ENCODE assay signal across 9 cellular contexts in genomic region chr3:187040637-187041361, GRCh38.
A peak's percentile ranks its signal among the peaks of the same experiment; 100 is the strongest.
DNase-seq lines count a peak whose midpoint lies in the region; ATAC-seq, FAIRE-seq and TF ChIP-seq lines count a peak whose summit lies in the region.
"Had no signal": no experiment of that assay in that cellular context is flagged by ENCODE, and none has a peak within 500 bp of the region (broad histone marks: within the 10 kb centered on the region; RNA-seq: fewer than 3 reads in every experiment).

No MANE protein-coding gene starts in this region.

- TF ChIP-seq RAD21 in liver (IDR thresholded peaks at IDR 0.05) = no peak

- FAIRE-seq in kidney (lab: Jason Lieb, UNC) = no peak

- TF ChIP-seq CTCF in 22Rv1 (IDR thresholded peaks at IDR 0.05) = no peak
- no peak for TF ChIP-seq CTCF in liver (IDR thresholded peaks at IDR 0.05; ENCODE audit: low read depth, low read length, missing input control)
- TF ChIP-seq CTCF in kidney (IDR thresholded peaks at IDR 0.05; ENCODE audit: borderline replicate concordance, extremely low read depth, insufficient read depth) = no peak

- peaks cover 5 to 21% (median 9%) of the 10 kb centered on the region in 4 donors for H3K36me3 ChIP-seq in liver (ENCODE audit: control insufficient read depth in 4 of 4, insufficient read depth in 3 of 4, low read depth in 1 of 4, low read length in 3 of 4)
- peaks cover 0 to 5% of the 10 kb centered on the region in 2 donors for H3K36me3 ChIP-seq in kidney (ENCODE audit: control insufficient read depth in 1 of 2, insufficient read depth in 2 of 2, low read length in 2 of 2)
- H3K36me3 ChIP-seq: gastrocnemius medialis had no signal

- H3K4me3 ChIP-seq in liver (ENCODE audit: low read depth in 1 of 3, low read length in 3 of 3) = peak overlapping the region; percentile 87 to 99 (median 89)
- no peak overlapping the region for H3K4me3 ChIP-seq in kidney (ENCODE audit: low read length in 2 of 2)
- H3K4me3 ChIP-seq: gastrocnemius medialis had no signal

- peak overlapping the region; percentile 98 for H3K27ac Mint-ChIP-seq in activated naive CD8-positive, alpha-beta T cell treated with anti-CD3 and anti-CD28 coated beads for 36 hours

- H3K27me3 ChIP-seq in liver (ENCODE audit: control insufficient read depth in 4 of 4, insufficient read depth in 4 of 4, low read length in 3 of 4) = no peaks in the 10 kb centered on the region
- H3K27me3 ChIP-seq: gastrocnemius medialis had no signal

- H3K9ac ChIP-seq in liver (ENCODE audit: low read depth in 1 of 2, low read length in 2 of 2) (peak overlapping the region; percentile 76 to 92), kidney (ENCODE audit: low read length in 2 of 2) (no peak overlapping the region)

- no peaks in the 10 kb centered on the region for H3K27me3 Mint-ChIP-seq in activated naive CD8-positive, alpha-beta T cell treated with anti-CD3 and anti-CD28 coated beads for 36 hours

- H3K27ac ChIP-seq in 22Rv1 (peak overlapping the region; percentile 74), liver (ENCODE audit: low read depth in 1 of 2, low read length in 2 of 2) (peak overlapping the region; percentile 91 to 95), kidney (ENCODE audit: low read depth in 2 of 2, low read length in 2 of 2) (no peak overlapping the region)

- H3K9me3 ChIP-seq in liver (ENCODE audit: control insufficient read depth in 4 of 4, low read length in 3 of 4) = no peaks in the 10 kb centered on the region
- peaks cover 0 to 6% of the 10 kb centered on the region in 2 donors for H3K9me3 ChIP-seq in kidney (ENCODE audit: control insufficient read depth in 1 of 2, low read length in 2 of 2)
- H3K9me3 ChIP-seq: gastrocnemius medialis had no signal

- intact Hi-C loops in kidney (cut with DNase I) = no loop called here
- intact Hi-C loops in posterior vena cava (cut with DNase I) = no loop called here

- H3K4me1 ChIP-seq in liver (ENCODE audit: control insufficient read depth in 4 of 4, insufficient read depth in 4 of 4, low read length in 3 of 4) (peaks cover 7 to 51% (median 31%) of the 10 kb centered on the region in 4 donors), kidney (ENCODE audit: control insufficient read depth in 1 of 2, insufficient read depth in 1 of 2, low read depth in 1 of 2, low read length in 2 of 2) (peaks cover 0 to 17% of the 10 kb centered on the region in 2 donors)

- ATAC-seq in GM21515 (IDR thresholded peaks at IDR 0.05; ENCODE audit: unreplicated experiment) = no peak
- ATAC-seq: gastrocnemius medialis had no signal

- peaks cover 82% of the 10 kb centered on the region for H3K36me3 Mint-ChIP-seq in activated naive CD8-positive, alpha-beta T cell treated with anti-CD3 and anti-CD28 coated beads for 36 hours

- peaks cover 77% of the 10 kb centered on the region for H3K4me1 Mint-ChIP-seq in activated naive CD8-positive, alpha-beta T cell treated with anti-CD3 and anti-CD28 coated beads for 36 hours

- peak overlapping the region; percentile 35 for H3K4me3 Mint-ChIP-seq in activated naive CD8-positive, alpha-beta T cell treated with anti-CD3 and anti-CD28 coated beads for 36 hours

- 29% methylated on average over 4 of the region's 4 CpGs for WGBS in liver

- peak; percentile 57 for DNase-seq in H4 (ENCODE audit: low spot score)
- no peak for DNase-seq in activated naive CD8-positive, alpha-beta T cell treated with anti-CD3 and anti-CD28 coated beads for 36 hours
- no peak for DNase-seq in activated CD4-positive, CD25-positive, alpha-beta regulatory T cell (lab: John Stamatoyannopoulos, UW)
- no peak for DNase-seq in kidney
- DNase-seq in posterior vena cava (ENCODE audit: low spot score) = no peak
- DNase-seq: gastrocnemius medialis had no signal

- H3K9me3 Mint-ChIP-seq in activated naive CD8-positive, alpha-beta T cell treated with anti-CD3 and anti-CD28 coated beads for 36 hours = peaks cover 21% of the 10 kb centered on the region

TF ChIP-seq in liver, 16 proteins besides CTCF, POLR2A, EP300 and RAD21:
- TF ChIP-seq ZBTB33 (IDR thresholded peaks at IDR 0.05) (no peak), TAF1 (conservative IDR thresholded peaks at IDR 0.05) (peak; percentile 56)

Comparison
In these comparisons a context has a peak if more than half of its experiments do, and no peak if none do; other contexts are left out.
1. H3K27ac ChIP-seq: peak in 22Rv1 (single experiment) and liver (2 of 2); none in kidney (0 of 2).
2. H3K4me3 ChIP-seq: peak in liver (3 of 3); none in kidney (0 of 2).
3. H3K9ac ChIP-seq: peak in liver (2 of 2); none in kidney (0 of 2).